8 cellular contexts compared by ENCODE assay signal in genomic region chr11:132941024-132941646, GRCh38.
A peak's percentile ranks its signal among the peaks of the same experiment; 100 is the strongest.
DNase-seq lines count a peak whose midpoint lies in the region; ATAC-seq and TF ChIP-seq lines count a peak whose summit lies in the region.

No MANE protein-coding gene starts in this region.

- H3K27ac ChIP-seq in right atrium auricular region = no peak overlapping the region
- no peak overlapping the region for H3K27ac ChIP-seq in coronary artery
- no peak overlapping the region for H3K27ac ChIP-seq in neuronal stem cell (replicated peaks; ENCODE audit: low read length)

- no peak overlapping the region for H3K4ac ChIP-seq in neuronal stem cell (ENCODE audit: low read length)

- no peak overlapping the region for H3K18ac ChIP-seq in neuronal stem cell (ENCODE audit: low read length)

- H2AK5ac ChIP-seq in neuronal stem cell (ENCODE audit: low read depth, low read length) = no peak overlapping the region

- no peak overlapping the region for H3K23ac ChIP-seq in neuronal stem cell (ENCODE audit: low read depth, low read length, poor library complexity)

- H3K27me3 ChIP-seq in right atrium auricular region (peaks cover 8 to 10% of the 10 kb centered on the region in 2 donors), neuronal stem cell (ENCODE audit: control insufficient read depth in 3 of 3, insufficient read depth in 3 of 3, low read depth in 1 of 3, low read length in 3 of 3) (peaks cover 0 to 37% (median 19%) of the 10 kb centered on the region in 3 experiments)

- no peak overlapping the region for H3K9ac ChIP-seq in neuronal stem cell (ENCODE audit: low read depth, low read length, poor library complexity)

- no peak overlapping the region for H4K8ac ChIP-seq in neuronal stem cell (ENCODE audit: low read depth, low read length)

- no peak for ATAC-seq in left ventricle myocardium superior
- no peak for ATAC-seq in GM19467 (IDR thresholded peaks at IDR 0.05; ENCODE audit: unreplicated experiment)
- no peak for ATAC-seq in GM21717 (IDR thresholded peaks at IDR 0.05; ENCODE audit: unreplicated experiment)

- H3K79me1 ChIP-seq in neuronal stem cell (ENCODE audit: low read depth, low read length) = no peaks in the 10 kb centered on the region

- WGBS in neuronal stem cell (ENCODE audit: extremely low coverage in 2 of 2, insufficient read length in 2 of 2, insufficient replicate concordance in 1 of 2), 2 donors = no CpG with 5 or more reads among the region's 4 CpGs

- no peak overlapping the region for H2BK5ac ChIP-seq in neuronal stem cell (ENCODE audit: low read length)

- H3K4me1 ChIP-seq in right atrium auricular region (peaks cover 0 to 13% of the 10 kb centered on the region in 2 donors), neuronal stem cell (ENCODE audit: control insufficient read depth in 2 of 2, insufficient read depth in 1 of 2, low read depth in 1 of 2, low read length in 2 of 2) (peaks cover 2 to 12% of the 10 kb centered on the region in 2 donors)

- no peak for DNase-seq in right atrium auricular region (ENCODE audit: low spot score)
- no peak for DNase-seq in left ventricle myocardium superior
- peak; percentile 26 for DNase-seq in NCI-H345 treated with DMSO at 0.1 percent for 48 hours (lab: John Stamatoyannopoulos, UW; ENCODE audit: unreplicated experiment)
- DNase-seq in coronary artery (ENCODE audit: low spot score) = no peak
- DNase-seq in neuronal stem cell (ENCODE audit: low spot score) = peak; percentile 23
- DNase-seq in stimulated activated CD4-positive, alpha-beta T cell treated with anti-CD3 and anti-CD28 coated beads, Interleukin-2, amount 100 ng/mL, for 24 hours = no peak

- H2AFZ ChIP-seq in neuronal stem cell (ENCODE audit: low read length) = no peak overlapping the region

- H2BK15ac ChIP-seq in neuronal stem cell (ENCODE audit: low read length) = no peak overlapping the region

- H4K91ac ChIP-seq in neuronal stem cell (ENCODE audit: low read depth, low read length, poor library complexity) = no peak overlapping the region

- H3K4me3 ChIP-seq in right atrium auricular region (no peak overlapping the region), coronary artery (no peak overlapping the region), neuronal stem cell (ENCODE audit: low read length in 2 of 2) (no peak overlapping the region)

- H3K14ac ChIP-seq in neuronal stem cell (ENCODE audit: low read length) = no peak overlapping the region

- H3K4me2 ChIP-seq in neuronal stem cell (ENCODE audit: insufficient read depth, low read length, poor library complexity, severe bottlenecking) = no peak overlapping the region

- H3K9me3 ChIP-seq in right atrium auricular region (no peaks in the 10 kb centered on the region), neuronal stem cell (replicated peaks in 1 of 2; ENCODE audit: control insufficient read depth in 2 of 2, insufficient read depth in 1 of 2, low read depth in 1 of 2, low read length in 2 of 2) (no peaks in the 10 kb centered on the region)

- H2BK120ac ChIP-seq in neuronal stem cell (ENCODE audit: low read depth, low read length) = no peak overlapping the region

- no peaks in the 10 kb centered on the region for H3K36me3 ChIP-seq in right atrium auricular region
- H3K36me3 ChIP-seq in neuronal stem cell (replicated peaks in 1 of 2; ENCODE audit: control insufficient read depth in 2 of 2, insufficient read depth in 2 of 2, low read length in 2 of 2) = no peaks in the 10 kb centered on the region

- intact Hi-C loops in left ventricle myocardium superior (cut with micrococcal nuclease) = no loop called here

- TF ChIP-seq CTCF in right atrium auricular region (IDR thresholded peaks at IDR 0.05) (peak; percentile 80 to 89), coronary artery (IDR thresholded peaks at IDR 0.05) (peak; percentile 37)

- no peak overlapping the region for H2BK12ac ChIP-seq in neuronal stem cell (ENCODE audit: low read length)

Comparison
In these comparisons a context has a peak if more than half of its experiments do, and no peak if none do; other contexts are left out.
1. DNase-seq: peak in NCI-H345 treated with DMSO at 0.1 percent for 48 hours (single experiment) and neuronal stem cell (single experiment); none in right atrium auricular region (single experiment), left ventricle myocardium superior (single experiment), coronary artery (single experiment) and stimulated activated CD4-positive, alpha-beta T cell treated with anti-CD3 and anti-CD28 coated beads, Interleukin-2, amount 100 ng/mL, for 24 hours (0 of 2).